22 cellular contexts compared by ENCODE assay signal in the genomic region with DNA sequence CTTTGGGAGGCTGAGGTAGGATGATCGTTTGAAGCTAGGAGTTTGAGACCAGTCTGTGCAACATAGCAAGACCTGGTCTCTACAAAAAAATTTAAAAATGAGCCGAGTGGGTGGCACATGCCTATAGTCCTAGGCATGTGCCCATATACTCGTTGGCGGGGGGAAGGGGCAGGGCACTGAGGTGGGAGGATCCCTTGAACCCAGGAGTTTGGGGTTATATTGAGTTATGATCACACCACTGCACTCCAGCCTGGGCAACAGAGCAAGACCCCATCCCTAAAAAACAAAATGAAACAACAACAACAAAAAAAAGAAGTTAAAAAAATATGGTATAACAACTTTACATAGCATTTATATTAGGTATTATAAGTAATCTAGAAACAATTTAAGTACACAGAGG. TPM values are rescaled to one million over a fixed set of nuclear protein-coding genes. Genes with fewer than 3 reads are reported as not detected.
DNase-seq lines count a peak whose midpoint lies in the region; ATAC-seq and TF ChIP-seq lines count a peak whose summit lies in the region.
"Had no signal": no experiment of that assay in that cellular context is flagged by ENCODE, and none has a peak within 500 bp of the region (broad histone marks: within the 10 kb centered on the region; RNA-seq: fewer than 3 reads in every experiment).

No MANE protein-coding gene starts in this region.

- no peak overlapping the region for H2BK5ac ChIP-seq in H9 (ENCODE audit: insufficient read length, low read length)

- H3K9me3 Mint-ChIP-seq in H9 (peaks cover 5 to 6% of the 10 kb centered on the region in 2 experiments; a peak in 4 of 5 replicates), memory B cell (no peaks in the 10 kb centered on the region)
- H3K9me3 Mint-ChIP-seq: CD4-positive, alpha-beta T cell; CD8-positive, alpha-beta memory T cell had no signal

- no peak overlapping the region for H2AK5ac ChIP-seq in H9 (ENCODE audit: insufficient read length, low read length)

- H2BK12ac ChIP-seq in H9 (ENCODE audit: insufficient read length, low read depth, low read length) = no peak overlapping the region

- no peaks in the 10 kb centered on the region for H3K79me2 ChIP-seq in H9 (ENCODE audit: insufficient read depth, low read length)

- no peaks in the 10 kb centered on the region for H3K27me3 ChIP-seq in H9 (ENCODE audit: insufficient read depth, low read length)
- no peaks in the 10 kb centered on the region for H3K27me3 ChIP-seq in HL-60 (ENCODE audit: insufficient read depth, poor library complexity, severe bottlenecking)
- H3K27me3 ChIP-seq: BE2C; BLaER1 treated with 17β-estradiol and CSF1 and Interleukin-3, amounts not matched to agents 10 nM and 100 nM had no signal

- no peak overlapping the region for H3K4me3 Mint-ChIP-seq in H9
- no peak overlapping the region for H3K4me3 Mint-ChIP-seq in memory B cell
- H3K4me3 Mint-ChIP-seq: CD14-positive monocyte; CD4-positive, alpha-beta T cell; CD8-positive, alpha-beta memory T cell had no signal

- no peak overlapping the region for H3K4me3 ChIP-seq in HL-60 (replicated peaks; ENCODE audit: insufficient read depth, low read length)
- H3K4me3 ChIP-seq: A549; BLaER1 treated with 17β-estradiol and CSF1 and Interleukin-3, amounts not matched to agents 10 nM and 100 nM; GM12878 had no signal

- no CpG with 5 or more reads among the region's 4 CpGs for WGBS in H9 (ENCODE audit: extremely low coverage, insufficient read length, low lambda C conversion rate)

- H2BK15ac ChIP-seq in H9 (ENCODE audit: low read depth, low read length) = no peak overlapping the region

- H3K14ac ChIP-seq in H9 (ENCODE audit: insufficient read depth, low read length) = no peak overlapping the region

- DNase-seq in H9 = no peak
- no peak for DNase-seq in HL-60 (ENCODE audit: low read depth in 1 of 2, low spot score in 1 of 2)
- no peak for DNase-seq in memory B cell (ENCODE audit: low spot score in 2 of 2)
- no peak for DNase-seq in NCI-H524 treated with DMSO at 0.1 percent for 48 hours (lab: John Stamatoyannopoulos, UW)
- DNase-seq: 8988T; ACHN; AML-193; BE2C; CD4-positive, alpha-beta T cell; CD8-positive, alpha-beta memory T cell; DMS 273 treated with DMSO at 0.1 percent for 48 hours; DMS79; EL; GDM1; GOT3; HCEC 1CT had no signal

- H3K9me3 ChIP-seq in H9 (ENCODE audit: control insufficient read depth, low read depth, low read length) = no peaks in the 10 kb centered on the region
- H3K9me3 ChIP-seq: A549, BE2C had no signal

- no peak for ATAC-seq in memory B cell (ENCODE audit: low read depth)
- ATAC-seq in GM19324 (IDR thresholded peaks at IDR 0.05; ENCODE audit: low FRiP score, unreplicated experiment) = no peak
- no peak for ATAC-seq in HG03039 (IDR thresholded peaks at IDR 0.05; ENCODE audit: unreplicated experiment)
- ATAC-seq: A549, GM12878 had no signal

- H3T11ph ChIP-seq in H9 (ENCODE audit: low read length) = no peak overlapping the region

- H3K56ac ChIP-seq in H9 (ENCODE audit: insufficient read length, low read depth, low read length) = no peak overlapping the region

- H3K9ac ChIP-seq in H9 (ENCODE audit: extremely low read depth, insufficient read length, low read length) = no peak overlapping the region
- H3K9ac ChIP-seq: BLaER1 treated with 17β-estradiol and CSF1 and Interleukin-3, amounts not matched to agents 10 nM and 100 nM had no signal

- no peak overlapping the region for H4K5ac ChIP-seq in H9 (ENCODE audit: insufficient read length, low read depth, low read length)

- H3K27me3 Mint-ChIP-seq in H9 (ENCODE audit: low read depth) (no peaks in the 10 kb centered on the region), memory B cell (no peaks in the 10 kb centered on the region)
- H3K27me3 Mint-ChIP-seq: CD4-positive, alpha-beta T cell had no signal

- H3K4me1 ChIP-seq in H9 (ENCODE audit: insufficient read depth, low read length) = no peaks in the 10 kb centered on the region
- H3K4me1 ChIP-seq: A549; BE2C; BLaER1 treated with 17β-estradiol and CSF1 and Interleukin-3, amounts not matched to agents 10 nM and 100 nM had no signal

- H2AFZ ChIP-seq in H9 (ENCODE audit: low read length) = no peak overlapping the region

- no peaks in the 10 kb centered on the region for H4K20me1 ChIP-seq in H9 (ENCODE audit: control insufficient read depth, insufficient read depth, insufficient read length)
- H4K20me1 ChIP-seq: BLaER1 treated with 17β-estradiol and CSF1 and Interleukin-3, amounts not matched to agents 10 nM and 100 nM had no signal

- H3K4me1 Mint-ChIP-seq in H9 (peaks cover 3 to 10% of the 10 kb centered on the region in 2 experiments), memory B cell (no peaks in the 10 kb centered on the region)
- H3K4me1 Mint-ChIP-seq: CD8-positive, alpha-beta memory T cell had no signal

- H2BK120ac ChIP-seq in H9 (ENCODE audit: low read depth, low read length, poor library complexity, severe bottlenecking) = no peak overlapping the region

- TF ChIP-seq CTCF in H9 (conservative IDR thresholded peaks at IDR 0.05) (no peak), HL-60 (IDR thresholded peaks at IDR 0.05; ENCODE audit: insufficient read depth, low read length) (no peak)

- H3K79me1 ChIP-seq in H9 (ENCODE audit: insufficient read depth, low read depth, low read length, poor library complexity, severe bottlenecking) = no peaks in the 10 kb centered on the region

- H3K23me2 ChIP-seq in H9 (ENCODE audit: insufficient read length, low read depth, low read length, poor library complexity, severe bottlenecking) = no peaks in the 10 kb centered on the region

- H3K23ac ChIP-seq in H9 (ENCODE audit: insufficient read length, low read depth, low read length) = no peak overlapping the region

- H4K91ac ChIP-seq in H9 (ENCODE audit: insufficient read length, low read depth, low read length) = no peak overlapping the region

- no peak overlapping the region for H3K4me2 ChIP-seq in H9 (ENCODE audit: insufficient read depth, insufficient read length, low read length)
- H3K4me2 ChIP-seq: A549; BLaER1 treated with 17β-estradiol and CSF1 and Interleukin-3, amounts not matched to agents 10 nM and 100 nM had no signal

- H3K27ac Mint-ChIP-seq in H9 (peak overlapping the region in 2 of 3 experiments; percentile 34 to 72; a peak in 3 of 7 replicates), memory B cell (peak overlapping the region; percentile 51)
- H3K27ac Mint-ChIP-seq: CD4-positive, alpha-beta T cell had no signal

- no peak overlapping the region for H3K4ac ChIP-seq in H9 (ENCODE audit: low read depth, low read length)

- H3K36me3 Mint-ChIP-seq in H9 (ENCODE audit: insufficient read depth in 1 of 3, low read depth in 3 of 3) (peaks cover 67 to 94% (median 89%) of the 10 kb centered on the region in 3 experiments), memory B cell (peaks cover 44% of the 10 kb centered on the region)

- no peak overlapping the region for H4K8ac ChIP-seq in H9 (replicated peaks; ENCODE audit: insufficient read length, low read depth, low read length)

- H3K18ac ChIP-seq in H9 (ENCODE audit: insufficient read length, low read depth, low read length) = no peak overlapping the region

- no peak overlapping the region for H3K27ac ChIP-seq in H9 (ENCODE audit: insufficient read length, low read depth, low read length)
- H3K27ac ChIP-seq in HL-60 (replicated peaks) = peak overlapping the region; percentile 81
- H3K27ac ChIP-seq: A549; BLaER1 treated with 17β-estradiol and CSF1 and Interleukin-3, amounts not matched to agents 10 nM and 100 nM had no signal

- H2BK20ac ChIP-seq in H9 (ENCODE audit: low read depth, low read length, poor library complexity, severe bottlenecking) = no peak overlapping the region

RNA-seq across cellular contexts. Expression of gene LHFPL5, which starts 47.8 kb away (rescaled TPM):
- not detected in 2 replicates for total RNA-seq in H9 (2021)
- total RNA-seq: CD4-positive, alpha-beta T cell; CD8-positive, alpha-beta memory T cell had no signal

RNA-seq across cellular contexts. Expression of gene CLPS, which starts 55.9 kb away (rescaled TPM):
- total RNA-seq in H9 (2021) = not detected in 2 replicates
- total RNA-seq: CD4-positive, alpha-beta T cell; CD8-positive, alpha-beta memory T cell had no signal
